ENCODE assay signal across 20 cellular contexts in the genomic region with DNA sequence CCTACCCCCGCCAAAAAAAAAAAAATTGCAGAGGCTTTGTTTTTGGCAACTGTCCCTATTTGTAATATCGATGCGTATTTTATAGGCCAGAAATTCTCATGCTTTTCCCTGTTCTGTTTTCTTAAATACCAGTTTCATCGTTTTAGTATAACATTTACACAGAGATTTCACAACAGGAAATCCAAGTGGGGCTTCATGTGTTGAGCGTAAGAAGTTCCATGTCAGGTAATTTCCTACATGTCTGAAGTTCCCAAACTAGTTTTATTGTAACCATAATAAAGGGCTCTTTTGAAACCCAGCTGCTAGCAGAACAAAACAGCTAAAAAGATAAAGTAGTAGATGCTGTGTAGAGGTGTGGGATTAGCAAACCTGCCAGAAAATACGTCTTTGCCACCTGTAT. TPM values are rescaled to one million over a fixed set of nuclear protein-coding genes. Genes with fewer than 3 reads are reported as not detected.
DNase-seq lines count a peak whose midpoint lies in the region; ATAC-seq and TF ChIP-seq lines count a peak whose summit lies in the region.
"Had no signal": no experiment of that assay in that cellular context is flagged by ENCODE, and none has a peak within 500 bp of the region (broad histone marks: within the 10 kb centered on the region; RNA-seq: fewer than 3 reads in every experiment).

No MANE protein-coding gene starts in this region.

- TF ChIP-seq POLR2A in IMR-90 (IDR thresholded peaks at IDR 0.05; ENCODE audit: low read depth, low read length): no peak

- no peak overlapping the region for H2BK120ac ChIP-seq in IMR-90 (ENCODE audit: low read depth, low read length)

- no peak overlapping the region for H2BK15ac ChIP-seq in IMR-90 (ENCODE audit: low read depth, low read length)

- H4K8ac ChIP-seq in IMR-90 (ENCODE audit: low read depth in 2 of 2, low read length in 2 of 2): no peak overlapping the region

- no peak overlapping the region for H3K23ac ChIP-seq in IMR-90 (ENCODE audit: low read depth, low read length)

- BruUV-seq in Calu3 (replicated peaks; lab: Mats Ljungman, UMichigan) (no TSS peak), IMR-90 (replicated peaks; lab: Mats Ljungman, UMichigan) (no TSS peak)

- dilution Hi-C loops in IMR-90 (cut with HindIII; ENCODE audit: low sequenced_read_pairs, unreplicated experiment): no loop called here

- H3K4me3 Mint-ChIP-seq in Calu3 (ENCODE audit: low read depth, unreplicated experiment): peak overlapping the region; percentile 97
- peak overlapping the region; percentile 90 for H3K4me3 Mint-ChIP-seq in central memory CD8-positive, alpha-beta T cell
- no peak overlapping the region for H3K4me3 Mint-ChIP-seq in neural progenitor cell
- H3K4me3 Mint-ChIP-seq in progenitor cell of endocrine pancreas (ENCODE audit: low read depth): no peak overlapping the region

- H3K27me3 ChIP-seq in IMR-90 (ENCODE audit: control insufficient read depth, insufficient read depth, low read length) (no peaks in the 10 kb centered on the region), neural progenitor cell (no peaks in the 10 kb centered on the region)
- H3K27me3 ChIP-seq: right lobe of liver, suprapubic skin had no signal

- no peak overlapping the region for H3K4ac ChIP-seq in IMR-90 (ENCODE audit: low read depth, low read length)

- no peak overlapping the region for H3K9ac ChIP-seq in IMR-90 (ENCODE audit: low read depth, low read length)
- H3K9ac ChIP-seq in neural progenitor cell: no peak overlapping the region

- no peaks in the 10 kb centered on the region for H3K27me3 Mint-ChIP-seq in Calu3 (ENCODE audit: unreplicated experiment)
- no peaks in the 10 kb centered on the region for H3K27me3 Mint-ChIP-seq in central memory CD8-positive, alpha-beta T cell
- peaks cover 2% of the 10 kb centered on the region for H3K27me3 Mint-ChIP-seq in neural progenitor cell (ENCODE audit: insufficient read depth, low read depth)
- H3K27me3 Mint-ChIP-seq in progenitor cell of endocrine pancreas: no peaks in the 10 kb centered on the region
- H3K27me3 Mint-ChIP-seq: naive B cell had no signal

- peak overlapping the region; percentile 59; the same call in 1 of the 2 replicates for H3K4me2 ChIP-seq in IMR-90 (ENCODE audit: low read depth, low read length)
- H3K4me2 ChIP-seq in neural progenitor cell: peak overlapping the region; percentile 29

- H4K20me1 ChIP-seq in IMR-90 (ENCODE audit: insufficient read depth, low read length) (peaks cover 25% of the 10 kb centered on the region), neural progenitor cell (ENCODE audit: low read depth) (peaks cover 59% of the 10 kb centered on the region)

- TF ChIP-seq RAD21 in IMR-90 (IDR thresholded peaks at IDR 0.05; ENCODE audit: low read length): no peak

- no peak for DNase-seq in Calu3
- DNase-seq in IMR-90: peak; percentile 33
- DNase-seq in central memory CD8-positive, alpha-beta T cell (ENCODE audit: low spot score in 2 of 2): no peak
- no peak for DNase-seq in neural progenitor cell (ENCODE audit: low spot score)
- no peak for DNase-seq in NCI-H69 (lab: John Stamatoyannopoulos, UW)
- no peak for DNase-seq in effector CD8-positive, alpha-beta T cell (lab: John Stamatoyannopoulos, UW)
- DNase-seq in progenitor cell of endocrine pancreas (ENCODE audit: low spot score, unreplicated experiment): no peak
- DNase-seq in A172 (ENCODE audit: low spot score): no peak
- DNase-seq: activated CD4-positive, alpha-beta T cell treated with anti-CD3 and anti-CD28 coated beads, Interleukin-2, amount 50 U/mL, for 48 hours; activated naive CD4-positive, alpha-beta T cell treated with anti-CD3 and anti-CD28 coated beads, Interleukin-2, amount 50 U/mL, for 16 hours; cortex of kidney; GDM1; naive B cell; NCI-H1105 treated with DMSO at 0.1 percent for 48 hours; NCI-H510A; right lobe of liver; RPMI8226 had no signal

- H3K27ac ChIP-seq in IMR-90 (ENCODE audit: insufficient read depth, low read length) (no peak overlapping the region), neural progenitor cell (no peak overlapping the region)
- H3K27ac ChIP-seq: C4-2B, right lobe of liver, suprapubic skin had no signal

- H2AFZ ChIP-seq in IMR-90 (replicated peaks; ENCODE audit: low read length, poor library complexity): no peak overlapping the region
- no peak overlapping the region for H2AFZ ChIP-seq in neural progenitor cell (replicated peaks)

- POLR2A ChIA-PET in IMR-90 (lab: Charles Lee; ENCODE audit: unreplicated experiment): no interaction called here

- no peak overlapping the region for H3K56ac ChIP-seq in IMR-90 (ENCODE audit: extremely low read depth, insufficient read depth, low read length)

- TF ChIP-seq CTCF in Calu3 (IDR thresholded peaks at IDR 0.05; ENCODE audit: unreplicated experiment) (no peak), IMR-90 (conservative IDR thresholded peaks at IDR 0.05; ENCODE audit: low read depth, low read length) (no peak), neural progenitor cell (IDR thresholded peaks at IDR 0.05) (no peak), progenitor cell of endocrine pancreas (IDR thresholded peaks at IDR 0.05; ENCODE audit: unreplicated experiment) (no peak)

- H3K14ac ChIP-seq in IMR-90 (replicated peaks; ENCODE audit: low read depth, low read length): no peak overlapping the region

- H3K9me3 ChIP-seq in IMR-90 (ENCODE audit: control insufficient read depth, insufficient read depth, low read length) (0 out of 2 replicates have a peak, but pooled peaks cover 2% of the 10 kb centered on the region), neural progenitor cell (ENCODE audit: low read depth) (no peaks in the 10 kb centered on the region)
- H3K9me3 ChIP-seq: right lobe of liver, suprapubic skin had no signal

- H3K18ac ChIP-seq in IMR-90 (ENCODE audit: low read depth, low read length): no peak overlapping the region

- H3K27ac Mint-ChIP-seq in Calu3 (ENCODE audit: unreplicated experiment) (peak overlapping the region; percentile 67), neural progenitor cell (no peak overlapping the region), progenitor cell of endocrine pancreas (no peak overlapping the region)
- peak overlapping the region; percentile 20 for H3K27ac Mint-ChIP-seq in central memory CD8-positive, alpha-beta T cell (ENCODE audit: low read depth)
- H3K27ac Mint-ChIP-seq: naive B cell; T-helper 2 cell treated with Interferon-gamma antibody and Interleukin-4, amounts not matched to agents 5 μg/mL and 100 μg/mL, for 36 hours had no signal

- H3K4me3 ChIP-seq in IMR-90 (ENCODE audit: insufficient read depth, low read depth, low read length) (no peak overlapping the region), neural progenitor cell (no peak overlapping the region)
- H3K4me3 ChIP-seq: right lobe of liver, suprapubic skin had no signal

- H2AK5ac ChIP-seq in IMR-90 (ENCODE audit: low read depth, low read length): no peak overlapping the region

- H3F3A ChIP-seq in neural progenitor cell (ENCODE audit: low read depth): peaks cover 12% of the 10 kb centered on the region

- H3K36me3 Mint-ChIP-seq in Calu3 (ENCODE audit: insufficient read depth, unreplicated experiment) (peaks cover 56% of the 10 kb centered on the region), neural progenitor cell (peaks cover 44% of the 10 kb centered on the region), progenitor cell of endocrine pancreas (ENCODE audit: insufficient read depth) (peaks cover 31% of the 10 kb centered on the region)
- H3K36me3 Mint-ChIP-seq in central memory CD8-positive, alpha-beta T cell (ENCODE audit: insufficient read depth): peaks cover 31% of the 10 kb centered on the region

- H3K4me1 Mint-ChIP-seq in Calu3 (ENCODE audit: low read depth, unreplicated experiment) (peaks cover 25% of the 10 kb centered on the region), neural progenitor cell (peaks cover 34% of the 10 kb centered on the region), progenitor cell of endocrine pancreas (ENCODE audit: low read depth) (peaks cover 33% of the 10 kb centered on the region)
- H3K4me1 Mint-ChIP-seq in central memory CD8-positive, alpha-beta T cell: peaks cover 53% of the 10 kb centered on the region

- H3K4me1 ChIP-seq in IMR-90 (ENCODE audit: control insufficient read depth, insufficient read depth, low read length): peaks cover 16% of the 10 kb centered on the region; the same call in 1 of the 2 replicates
- H3K4me1 ChIP-seq in neural progenitor cell: peaks cover 21% of the 10 kb centered on the region

- CTCF ChIA-PET in Calu3 (lab: Charles Lee) (no interaction called here), IMR-90 (lab: Yijun Ruan, JAX) (interaction anchor here (0.8 kb wide), 1 partner anchor 291 kb away, joined by 9 read pairs; no protein-coding TSS in a partner anchor)

- peaks cover 30% of the 10 kb centered on the region for H3K36me3 ChIP-seq in IMR-90 (ENCODE audit: control insufficient read depth, insufficient read depth, low read length)
- peaks cover 24% of the 10 kb centered on the region for H3K36me3 ChIP-seq in neural progenitor cell

- peaks cover 6% of the 10 kb centered on the region for H3K9me1 ChIP-seq in IMR-90 (ENCODE audit: insufficient read depth, low read length)

- no peak for ATAC-seq in IMR-90 (ENCODE audit: low read depth)
- ATAC-seq in central memory CD8-positive, alpha-beta T cell (replicated peaks; ENCODE audit: extremely low read depth, poor library complexity, severe bottlenecking): no peak
- ATAC-seq: right lobe of liver had no signal

- in situ Hi-C loops in IMR-90 (cut with MboI; ENCODE audit: low sequenced_read_pairs): no loop called here

- H4K5ac ChIP-seq in IMR-90 (ENCODE audit: low read depth, low read length): no peak overlapping the region

- H2BK20ac ChIP-seq in IMR-90 (ENCODE audit: low read depth, low read length): no peak overlapping the region

- H3K9me3 Mint-ChIP-seq in Calu3 (ENCODE audit: low read depth, unreplicated experiment) (no peaks in the 10 kb centered on the region), neural progenitor cell (no peaks in the 10 kb centered on the region), progenitor cell of endocrine pancreas (ENCODE audit: low read depth) (no peaks in the 10 kb centered on the region)
- no peaks in the 10 kb centered on the region for H3K9me3 Mint-ChIP-seq in central memory CD8-positive, alpha-beta T cell
- H3K9me3 Mint-ChIP-seq: naive B cell; T-helper 2 cell treated with Interferon-gamma antibody and Interleukin-4, amounts not matched to agents 5 μg/mL and 100 μg/mL, for 36 hours had no signal

- intact Hi-C loops in Calu3 (cut with micrococcal nuclease; ENCODE audit: unreplicated experiment) (no loop called here), IMR-90 (cut with micrococcal nuclease) (no loop called here)

- H3K79me1 ChIP-seq in IMR-90 (ENCODE audit: low read depth in 1 of 2, low read length in 2 of 2): peaks cover 14 to 61% of the 10 kb centered on the region in 2 experiments

- no peak overlapping the region for H4K91ac ChIP-seq in IMR-90 (ENCODE audit: insufficient read depth, low read depth, low read length)

- H2BK5ac ChIP-seq in IMR-90 (ENCODE audit: low read depth, low read length, poor library complexity, severe bottlenecking): peak overlapping the region; percentile 32

- no peak overlapping the region for H2AK9ac ChIP-seq in IMR-90 (replicated peaks; ENCODE audit: low read depth, low read length, poor library complexity)

- no CpG with 5 or more reads among the region's 6 CpGs for WGBS in IMR-90 (ENCODE audit: extremely low coverage in 2 of 2, insufficient read length in 1 of 2), 2 experiments

- H3K79me2 ChIP-seq in neural progenitor cell (ENCODE audit: low read depth): peaks cover 80% of the 10 kb centered on the region

RNA-seq across cellular contexts. Expression of gene SMC5, which starts 4.2 kb away (rescaled TPM):
- total RNA-seq in Calu3 (2022) (26.4 and 28.6 TPM in 2 replicates), IMR-90 (2012; rRNA removed) (12.0 and 25.8 TPM in 2 replicates), neural progenitor cell (ENCODE audit: low replicate concordance) (35.2 and 63.1 TPM in 2 replicates), progenitor cell of endocrine pancreas (39.6 and 42.8 TPM in 2 replicates)
- 10.4 and 13.3 TPM in 2 replicates for polyA plus RNA-seq in IMR-90 (2012; rRNA removed)
- 1.6 and 2.3 TPM in 2 replicates for polyA plus RNA-seq in IMR-90 (2012; cell fraction: cytosol; rRNA removed)
- polyA plus RNA-seq in IMR-90 (2012; cell fraction: nucleus; rRNA removed; ENCODE audit: low replicate concordance): 5.2 and 23.3 TPM in 2 replicates
- total RNA-seq in A172 (2014; rRNA removed; shearing (Covaris generic)): 27.9 and 38.7 TPM in 2 replicates

Comparison
In these comparisons a context has a peak if more than half of its experiments do, and no peak if none do; other contexts are left out.
1. H3K27ac Mint-ChIP-seq: peak in Calu3 (single experiment) and central memory CD8-positive, alpha-beta T cell (single experiment); none in neural progenitor cell (single experiment) and progenitor cell of endocrine pancreas (single experiment).
2. H3K4me3 Mint-ChIP-seq: peak in Calu3 (single experiment) and central memory CD8-positive, alpha-beta T cell (single experiment); none in neural progenitor cell (single experiment) and progenitor cell of endocrine pancreas (single experiment).